9 cellular contexts compared by ENCODE assay signal in genomic region chr12:125331342-125332052, GRCh38.
DNase-seq lines count a peak whose midpoint lies in the region; ATAC-seq and TF ChIP-seq lines count a peak whose summit lies in the region.
"Had no signal": no experiment of that assay in that cellular context is flagged by ENCODE, and none has a peak within 500 bp of the region (broad histone marks: within the 10 kb centered on the region; RNA-seq: fewer than 3 reads in every experiment).

No MANE protein-coding gene starts in this region.

- H3K9ac ChIP-seq in BLaER1 treated with 17β-estradiol and CSF1 and Interleukin-3, amounts not matched to agents 10 nM and 100 nM, result peak overlapping the region in 9 of 11 experiments; percentile 1 to 66 (median 41); a peak in 10 of 22 replicates
- H3K9ac ChIP-seq in SK-N-MC (ENCODE audit: insufficient read length), result peak overlapping the region; percentile 79

- peak overlapping the region; percentile 42 to 77 (median 65) for H3K4me2 ChIP-seq in BLaER1 treated with 17β-estradiol and CSF1 and Interleukin-3, amounts not matched to agents 10 nM and 100 nM

- peaks cover 7% of the 10 kb centered on the region for H3K9me3 Mint-ChIP-seq in glutamatergic neuron (ENCODE audit: unreplicated experiment)
- H3K9me3 Mint-ChIP-seq: stimulated activated naive CD8-positive, alpha-beta T cell treated with anti-CD3 and anti-CD28 coated beads, Interleukin-15, amount 100 ng/mL, for 72 hours had no signal

- no peaks in the 10 kb centered on the region for H3K4me1 ChIP-seq in BLaER1 treated with 17β-estradiol and CSF1 and Interleukin-3, amounts not matched to agents 10 nM and 100 nM
- H3K4me1 ChIP-seq in ovary (ENCODE audit: insufficient read depth), result peaks cover 1% of the 10 kb centered on the region

- 8 to 15% (median 9%) methylated on average over 16 of the region's 16 CpGs for WGBS in ovary, 3 donors

- H3K9me3 ChIP-seq in BLaER1 treated with 17β-estradiol and CSF1 and Interleukin-3, amounts not matched to agents 10 nM and 100 nM (replicated peaks in 1 of 11), result peaks cover 0 to 11% (median 8%) of the 10 kb centered on the region in 11 experiments; a peak in 12 of 22 replicates
- H3K9me3 ChIP-seq in SK-N-MC (ENCODE audit: low read depth, low read length), result peaks cover 6% of the 10 kb centered on the region; the same call in 1 of the 2 replicates
- no peaks in the 10 kb centered on the region for H3K9me3 ChIP-seq in ovary

- no peak for TF ChIP-seq POLR2A in ovary (IDR thresholded peaks at IDR 0.05)

- H3K4me3 Mint-ChIP-seq in glutamatergic neuron (ENCODE audit: unreplicated experiment), result peak overlapping the region; percentile 63
- H3K4me3 Mint-ChIP-seq: stimulated activated naive CD8-positive, alpha-beta T cell treated with anti-CD3 and anti-CD28 coated beads, Interleukin-15, amount 100 ng/mL, for 72 hours had no signal

- TF ChIP-seq EP300 in ovary (IDR thresholded peaks at IDR 0.05), result no peak

- TF ChIP-seq CTCF in glutamatergic neuron (IDR thresholded peaks at IDR 0.05; ENCODE audit: partially characterized antibody, unreplicated experiment), result no peak
- TF ChIP-seq CTCF in ovary (IDR thresholded peaks at IDR 0.05), result no peak

- H3K4me3 ChIP-seq in BLaER1 treated with 17β-estradiol and CSF1 and Interleukin-3, amounts not matched to agents 10 nM and 100 nM, result peak overlapping the region in 7 of 10 experiments; percentile 31 to 46 (median 34); a peak in 9 of 20 replicates
- peak overlapping the region; percentile 78 for H3K4me3 ChIP-seq in SK-N-MC
- H3K4me3 ChIP-seq in ovary, result peak overlapping the region; percentile 7

- H3K27ac ChIP-seq in BLaER1 treated with 17β-estradiol and CSF1 and Interleukin-3, amounts not matched to agents 10 nM and 100 nM, result no peak overlapping the region; a peak in 1 of 22 replicates
- H3K27ac ChIP-seq in SK-N-MC, result peak overlapping the region; percentile 88
- H3K27ac ChIP-seq in ovary, result no peak overlapping the region

- no peak for ATAC-seq in GM21423 (IDR thresholded peaks at IDR 0.05; ENCODE audit: unreplicated experiment)
- ATAC-seq in GM19351 (IDR thresholded peaks at IDR 0.05; ENCODE audit: unreplicated experiment), result no peak

- intact Hi-C loops in ovary (cut with DNase I), result no loop called here

- H3K36me3 Mint-ChIP-seq in glutamatergic neuron (ENCODE audit: unreplicated experiment), result peaks cover 7% of the 10 kb centered on the region

- no peaks in the 10 kb centered on the region for H4K20me1 ChIP-seq in BLaER1 treated with 17β-estradiol and CSF1 and Interleukin-3, amounts not matched to agents 10 nM and 100 nM

- peaks cover 3% of the 10 kb centered on the region for H3K4me1 Mint-ChIP-seq in glutamatergic neuron (ENCODE audit: low read depth, unreplicated experiment)
- H3K4me1 Mint-ChIP-seq: stimulated activated naive CD8-positive, alpha-beta T cell treated with anti-CD3 and anti-CD28 coated beads, Interleukin-15, amount 100 ng/mL, for 72 hours had no signal

- H3K27ac Mint-ChIP-seq in glutamatergic neuron (ENCODE audit: unreplicated experiment), result no peak overlapping the region
- H3K27ac Mint-ChIP-seq: stimulated activated naive CD8-positive, alpha-beta T cell treated with anti-CD3 and anti-CD28 coated beads, Interleukin-15, amount 100 ng/mL, for 72 hours had no signal

- H3K27me3 ChIP-seq in BLaER1 treated with 17β-estradiol and CSF1 and Interleukin-3, amounts not matched to agents 10 nM and 100 nM, result no peaks in the 10 kb centered on the region
- H3K27me3 ChIP-seq in ovary, result no peaks in the 10 kb centered on the region

- DNase-seq in SK-N-MC (ENCODE audit: low read depth, low spot score) (no peak), glutamatergic neuron (no peak), ovary (no peak), germinal center (ENCODE audit: low spot score) (no peak), NCI-H146 (lab: John Stamatoyannopoulos, UW) (no peak)

- no peaks in the 10 kb centered on the region for H3K36me3 ChIP-seq in BLaER1 treated with 17β-estradiol and CSF1 and Interleukin-3, amounts not matched to agents 10 nM and 100 nM
- peaks cover 28% of the 10 kb centered on the region for H3K36me3 ChIP-seq in SK-N-MC (ENCODE audit: insufficient read depth, low read length)
- H3K36me3 ChIP-seq in ovary, result no peaks in the 10 kb centered on the region

- peaks cover 2% of the 10 kb centered on the region for H3K27me3 Mint-ChIP-seq in glutamatergic neuron (ENCODE audit: unreplicated experiment)

Comparison
In these comparisons a context has a peak if more than half of its experiments do, and no peak if none do; other contexts are left out.
1. H3K4me3 ChIP-seq: peak in every context shown above with its lines; median percentile 78 in SK-N-MC; 34 in BLaER1 treated with 17β-estradiol and CSF1 and Interleukin-3, amounts not matched to agents 10 nM and 100 nM; 7 in ovary.